In genomic region chr19:53808710-53809125, GRCh38 we compare ENCODE assay signal across 2 cellular contexts.
TF ChIP-seq lines count a peak whose summit lies in the region.

No MANE protein-coding gene starts in this region.

TF ChIP-seq in H1, 55 proteins besides CTCF, POLR2A, EP300 and RAD21:
- TF ChIP-seq KDM4A (IDR thresholded peaks at IDR 0.05; ENCODE audit: low read depth, low read length, severe bottlenecking) (no peak), ZNF274 (IDR thresholded peaks at IDR 0.05; ENCODE audit: borderline replicate concordance, extremely low read depth, low read length) (no peak), CBX5 (IDR thresholded peaks at IDR 0.05; ENCODE audit: low read depth, low read length) (no peak), POU5F1 (IDR thresholded peaks at IDR 0.05; ENCODE audit: low read depth, low read length) (no peak), SP1 (IDR thresholded peaks at IDR 0.05; ENCODE audit: low read depth, low read length) (no peak), POLR2AphosphoS5 (IDR thresholded peaks at IDR 0.05; ENCODE audit: low read depth, low read length) (no peak), SAP30 (IDR thresholded peaks at IDR 0.05; ENCODE audit: insufficient read depth, insufficient replicate concordance, low read length) (no peak), SIX5 (IDR thresholded peaks at IDR 0.05; ENCODE audit: low read depth, low read length) (no peak), E2F6 (IDR thresholded peaks at IDR 0.05) (no peak)

TF ChIP-seq in GM12891, 5 proteins besides CTCF, POLR2A, EP300 and RAD21 (continued from another document):
- TF ChIP-seq PAX5 (IDR thresholded peaks at IDR 0.05; ENCODE audit: insufficient read depth, low read length, severe bottlenecking) (no peak), TAF1 (IDR thresholded peaks at IDR 0.05; ENCODE audit: low read depth, low read length) (no peak), POU2F2 (IDR thresholded peaks at IDR 0.05; ENCODE audit: low read depth, low read length) (no peak), POLR2AphosphoS5 (IDR thresholded peaks at IDR 0.05; ENCODE audit: low read depth, low read length) (no peak)
